In genomic region chr20:24503352-24503931, GRCh38 we compare ENCODE assay signal across 15 cellular contexts.
DNase-seq lines count a peak whose midpoint lies in the region; FAIRE-seq and TF ChIP-seq lines count a peak whose summit lies in the region.
"Had no signal": no experiment of that assay in that cellular context is flagged by ENCODE, and none has a peak within 500 bp of the region (broad histone marks: within the 10 kb centered on the region; RNA-seq: fewer than 3 reads in every experiment).

No MANE protein-coding gene starts in this region.

- FAIRE-seq in urothelium cell line (lab: Jason Lieb, UNC) (no peak), RCC 7860 (lab: Jason Lieb, UNC) (no peak)
- FAIRE-seq: islet of Langerhans had no signal

- no peak overlapping the region for H3K4me3 ChIP-seq in OCI-LY3 (ENCODE audit: low read length)
- H3K4me3 ChIP-seq: breast epithelium, neural progenitor cell had no signal

- H2AFZ ChIP-seq in OCI-LY3 (ENCODE audit: low read depth, low read length), result no peak overlapping the region
- H2AFZ ChIP-seq: neural progenitor cell had no signal

- no peaks in the 10 kb centered on the region for H3K9me3 ChIP-seq in OCI-LY3 (ENCODE audit: insufficient read depth, low read length)
- H3K9me3 ChIP-seq: breast epithelium had no signal

- H3K9ac ChIP-seq in OCI-LY3 (ENCODE audit: low read length), result no peak overlapping the region
- H3K9ac ChIP-seq: neural progenitor cell had no signal

- H3K4me1 ChIP-seq in OCI-LY3 (ENCODE audit: low read length), result peaks cover 53% of the 10 kb centered on the region
- H3K4me1 ChIP-seq: breast epithelium, neural progenitor cell had no signal

- DNase-seq in medulla oblongata (ENCODE audit: extremely low spot score), result peak; percentile 61
- peak; percentile 27 for DNase-seq in urothelium cell line (ENCODE audit: low spot score)
- no peak for DNase-seq in NCI-H1436 treated with DMSO at 0.1 percent for 48 hours (lab: John Stamatoyannopoulos, UW)
- DNase-seq in RCC 7860 (ENCODE audit: low spot score), result no peak
- no peak for DNase-seq in stimulated activated CD4-positive, alpha-beta T cell treated with anti-CD3 and anti-CD28 coated beads, Interleukin-12 subunit alpha, Interleukin-12 subunit beta, amount 100 ng/mL, for 4 hours
- DNase-seq: DND-41; erythroblast; NCI-H446; RPMI8226; stimulated activated naive CD4-positive, alpha-beta T cell had no signal

- peak overlapping the region; percentile 36; the same call in 1 of the 2 replicates for H3K4me2 ChIP-seq in OCI-LY3 (ENCODE audit: low read length)
- H3K4me2 ChIP-seq: neural progenitor cell had no signal

- peaks cover 13% of the 10 kb centered on the region for H3K27me3 ChIP-seq in OCI-LY3 (ENCODE audit: low read depth, low read length)
- H3K27me3 ChIP-seq: neural progenitor cell had no signal

- H4K20me1 ChIP-seq in OCI-LY3 (ENCODE audit: insufficient read depth, low read length), result no peaks in the 10 kb centered on the region

- no peak for TF ChIP-seq CTCF in OCI-LY3 (IDR thresholded peaks at IDR 0.05; ENCODE audit: low read depth, low read length)

- no peaks in the 10 kb centered on the region for H3K79me2 ChIP-seq in OCI-LY3 (ENCODE audit: low read length)

- no peak overlapping the region for H3K27ac ChIP-seq in OCI-LY3 (ENCODE audit: low read length)
- peak overlapping the region; percentile 74 for H3K27ac ChIP-seq in cingulate gyrus (ENCODE audit: low read depth, low read length)
- H3K27ac ChIP-seq: breast epithelium, neural progenitor cell had no signal

- no peaks in the 10 kb centered on the region for H3K36me3 ChIP-seq in OCI-LY3 (replicated peaks; ENCODE audit: low read depth, low read length)
- H3K36me3 ChIP-seq: breast epithelium, neural progenitor cell had no signal

Comparison
In these comparisons a context has a peak if more than half of its experiments do, and no peak if none do; other contexts are left out.
1. DNase-seq: peak in medulla oblongata (single experiment) and urothelium cell line (single experiment); none in NCI-H1436 treated with DMSO at 0.1 percent for 48 hours (single experiment), RCC 7860 (single experiment) and stimulated activated CD4-positive, alpha-beta T cell treated with anti-CD3 and anti-CD28 coated beads, Interleukin-12 subunit alpha, Interleukin-12 subunit beta, amount 100 ng/mL, for 4 hours (single experiment).